Comparison of ENCODE assay signal across 8 cellular contexts in the genomic region with DNA sequence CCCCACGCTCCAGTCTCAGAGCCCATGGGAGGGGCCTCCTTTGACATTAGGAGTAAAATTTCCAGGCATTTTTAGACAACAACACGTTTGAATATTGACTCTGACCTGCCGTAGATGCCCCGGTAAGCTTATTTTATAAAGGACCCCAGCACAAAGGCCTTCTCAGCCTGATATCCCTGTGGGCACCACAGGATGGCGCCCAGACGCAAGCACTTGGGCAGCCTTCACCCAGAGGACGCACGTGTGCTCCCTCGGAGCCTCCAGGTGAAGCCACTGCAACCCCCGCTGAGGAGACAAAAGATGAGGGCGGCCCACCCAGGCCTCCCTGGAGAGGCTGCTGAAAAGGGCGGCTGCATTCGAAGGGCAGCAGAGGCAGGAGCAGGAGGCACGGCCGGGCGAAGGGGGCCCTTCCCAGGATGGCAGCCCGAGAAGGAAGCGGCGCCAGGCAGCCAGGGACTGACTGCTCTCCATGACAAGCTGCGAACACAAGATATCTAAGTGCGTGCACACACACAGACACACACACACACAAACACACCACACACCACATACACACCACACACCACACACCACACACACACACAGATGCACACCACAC. TPM values are rescaled to one million over a fixed set of nuclear protein-coding genes. Genes with fewer than 3 reads are reported as not detected.
DNase-seq lines count a peak whose midpoint lies in the region; ATAC-seq and TF ChIP-seq lines count a peak whose summit lies in the region.

No MANE protein-coding gene starts in this region.

- POLR2A ChIA-PET in A673 (lab: Charles Lee; ENCODE audit: low non-redundant PET) = no interaction called here

- H3K4me1 Mint-ChIP-seq in immature natural killer cell = peaks cover 0 to 1% of the 10 kb centered on the region in 2 donors

- H3K4me3 Mint-ChIP-seq in immature natural killer cell = no peak overlapping the region

- TF ChIP-seq CTCF in A673 (conservative IDR thresholded peaks at IDR 0.05; ENCODE audit: low read depth, low read length) (peak; percentile 67), GM12865 (IDR thresholded peaks at IDR 0.05; ENCODE audit: insufficient read depth, low read depth, low read length, missing control alignments) (peak; percentile 27)

- H3K9me3 Mint-ChIP-seq in immature natural killer cell = no peaks in the 10 kb centered on the region

- H3K27ac ChIP-seq in A673 (ENCODE audit: low read depth, low read length, poor library complexity, severe bottlenecking) (no peak overlapping the region), caudate nucleus (ENCODE audit: low read depth, low read length) (no peak overlapping the region)

- no TSS peak for BruUV-seq in A673 (replicated peaks; lab: Mats Ljungman, UMichigan)

- H3K9me3 ChIP-seq in A673 (ENCODE audit: low read depth, low read length, poor library complexity, severe bottlenecking) = no peaks in the 10 kb centered on the region
- no peaks in the 10 kb centered on the region for H3K9me3 ChIP-seq in NT2/D1 (ENCODE audit: insufficient read depth, low read length)

- no peaks in the 10 kb centered on the region for H3K36me3 ChIP-seq in A673 (ENCODE audit: insufficient read depth, low read length, poor library complexity, severe bottlenecking)
- no peaks in the 10 kb centered on the region for H3K36me3 ChIP-seq in NT2/D1 (ENCODE audit: insufficient read depth, insufficient read length, low read length)

- H3K4me1 ChIP-seq in A673 (ENCODE audit: insufficient read depth, low read length, poor library complexity, severe bottlenecking) = no peaks in the 10 kb centered on the region
- H3K4me1 ChIP-seq in NT2/D1 (ENCODE audit: insufficient read depth, insufficient read length) = peaks cover 8% of the 10 kb centered on the region

- H3K36me3 Mint-ChIP-seq in immature natural killer cell = no peaks in the 10 kb centered on the region

- CTCF ChIA-PET in A673 (lab: Charles Lee) = interaction anchor here (1.8 kb wide), 1 partner anchor 234 kb away, joined by 9 read pairs; no protein-coding TSS in a partner anchor

- H3K27me3 Mint-ChIP-seq in immature natural killer cell (ENCODE audit: low read depth in 3 of 3) = peaks cover 2 to 13% (median 3%) of the 10 kb centered on the region in 3 donors

- no peak for ATAC-seq in HG02870 (IDR thresholded peaks at IDR 0.05; ENCODE audit: unreplicated experiment)

- H3K27ac Mint-ChIP-seq in immature natural killer cell = no peak overlapping the region

- no peak overlapping the region for H3K9ac ChIP-seq in NT2/D1 (ENCODE audit: insufficient read length, low read depth)

- peak; percentile 38 for DNase-seq in A673 (ENCODE audit: low spot score)
- peak; percentile 32 for DNase-seq in GM12865 (ENCODE audit: low read depth)
- peak; percentile 59 for DNase-seq in NT2/D1 (ENCODE audit: low read depth, low spot score)
- DNase-seq in activated gamma-delta T cell treated with anti-CD3 and anti-CD28 coated beads, Interleukin-2, amount 50 U/mL, for 16 hours (ENCODE audit: low read depth) = peak; percentile 11
- DNase-seq in immature natural killer cell = peak; percentile 34 to 52 (median 51)
- peak; percentile 11 for DNase-seq in stimulated activated CD8-positive, alpha-beta memory T cell treated with anti-CD3 and anti-CD28 coated beads, Interleukin-15, amount 100 ng/mL, for 24 hours (ENCODE audit: low read depth)
- no peak for DNase-seq in caudate nucleus (lab: John Stamatoyannopoulos, UW)

- H3K27me3 ChIP-seq in A673 (replicated peaks; ENCODE audit: insufficient read depth, low read depth, low read length, poor library complexity) = peaks cover 4% of the 10 kb centered on the region
- no peaks in the 10 kb centered on the region for H3K27me3 ChIP-seq in NT2/D1 (ENCODE audit: insufficient read depth, insufficient read length)

- no peak overlapping the region for H3K4me3 ChIP-seq in A673 (ENCODE audit: low read depth, low read length, poor library complexity, severe bottlenecking)
- no peak overlapping the region for H3K4me3 ChIP-seq in GM12865 (ENCODE audit: low read depth, low read length)
- H3K4me3 ChIP-seq in NT2/D1 (ENCODE audit: insufficient read length, low read depth) = no peak overlapping the region

- intact Hi-C loops in A673 (cut with micrococcal nuclease; ENCODE audit: unreplicated experiment) = no loop called here

RNA-seq across cellular contexts. Expression of a gene that starts 15.2 kb away (rescaled TPM):
- not detected in 2 replicates for total RNA-seq in A673 (2021)
- not detected for polyA plus RNA-seq in immature natural killer cell

RNA-seq across cellular contexts. Expression of a gene that starts 25.8 kb away (rescaled TPM):
- not detected in 2 replicates for total RNA-seq in A673 (2021)
- not detected for polyA plus RNA-seq in immature natural killer cell

RNA-seq across cellular contexts. Expression of a gene that starts 47.6 kb away (rescaled TPM):
- total RNA-seq in A673 (2021) = 0.17 and 0.20 TPM in 2 replicates
- not detected for polyA plus RNA-seq in immature natural killer cell

Comparison
In these comparisons a context has a peak if more than half of its experiments do, and no peak if none do; other contexts are left out.
1. DNase-seq: peak in A673 (single experiment), GM12865 (single experiment), NT2/D1 (single experiment), activated gamma-delta T cell treated with anti-CD3 and anti-CD28 coated beads, Interleukin-2, amount 50 U/mL, for 16 hours (single experiment), immature natural killer cell (3 of 3) and stimulated activated CD8-positive, alpha-beta memory T cell treated with anti-CD3 and anti-CD28 coated beads, Interleukin-15, amount 100 ng/mL, for 24 hours (single experiment); none in caudate nucleus (0 of 61).